Comparison of ENCODE assay signal across 11 cellular contexts in the genomic region with DNA sequence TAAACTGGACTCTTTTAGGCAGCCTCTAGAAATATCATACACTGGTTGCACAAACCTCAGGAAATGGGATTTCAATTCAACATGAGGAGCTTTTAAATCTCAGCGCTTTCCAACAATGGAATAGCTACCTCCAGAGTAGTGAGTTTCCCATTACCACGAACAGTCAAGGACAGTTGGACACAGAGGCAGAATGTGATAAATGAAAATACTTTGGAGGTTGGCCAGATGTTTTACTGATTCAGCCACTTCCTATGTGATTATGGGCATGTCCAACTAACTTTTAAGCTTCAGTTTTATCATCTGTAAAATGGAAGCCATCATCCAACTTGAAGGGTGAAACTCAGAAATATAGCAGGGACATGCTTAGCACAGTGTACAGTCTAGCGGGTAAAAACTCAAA. TPM values are rescaled to one million over a fixed set of nuclear protein-coding genes. Genes with fewer than 3 reads are reported as not detected.
DNase-seq lines count a peak whose midpoint lies in the region; ATAC-seq and TF ChIP-seq lines count a peak whose summit lies in the region.
"Had no signal": no experiment of that assay in that cellular context is flagged by ENCODE, and none has a peak within 500 bp of the region (broad histone marks: within the 10 kb centered on the region; RNA-seq: fewer than 3 reads in every experiment).

No MANE protein-coding gene starts in this region.

- peaks cover 70% of the 10 kb centered on the region for H3K4me1 Mint-ChIP-seq in activated CD8-positive, alpha-beta memory T cell treated with anti-CD3 and anti-CD28 coated beads, Interleukin-2, amount 10 ng/mL, durations not matched to agents 7 days and 5 days
- peaks cover 42 to 70% of the 10 kb centered on the region in 2 donors for H3K4me1 Mint-ChIP-seq in effector memory CD8-positive, alpha-beta T cell (ENCODE audit: low read depth in 2 of 2)
- peaks cover 33% of the 10 kb centered on the region for H3K4me1 Mint-ChIP-seq in osteocyte (ENCODE audit: unreplicated experiment)

- no peaks in the 10 kb centered on the region for H3K27me3 Mint-ChIP-seq in activated CD8-positive, alpha-beta memory T cell treated with anti-CD3 and anti-CD28 coated beads, Interleukin-2, amount 10 ng/mL, durations not matched to agents 7 days and 5 days
- no peaks in the 10 kb centered on the region for H3K27me3 Mint-ChIP-seq in effector memory CD8-positive, alpha-beta T cell
- no peaks in the 10 kb centered on the region for H3K27me3 Mint-ChIP-seq in osteocyte (ENCODE audit: unreplicated experiment)
- H3K27me3 Mint-ChIP-seq: stimulated activated naive CD8-positive, alpha-beta T cell treated with anti-CD3 and anti-CD28 coated beads, Interleukin-15, amount 100 ng/mL, for 72 hours had no signal

- no peak for DNase-seq in activated CD8-positive, alpha-beta memory T cell treated with anti-CD3 and anti-CD28 coated beads, Interleukin-2, amount 10 ng/mL, durations not matched to agents 7 days and 5 days
- no peak for DNase-seq in activated CD8-positive, alpha-beta memory T cell treated with anti-CD3 and anti-CD28 coated beads, Interleukin-2, amount 50 U/mL, for 4 hours
- DNase-seq in PC-9 = no peak
- no peak for DNase-seq in effector memory CD8-positive, alpha-beta T cell
- DNase-seq in osteocyte (ENCODE audit: extremely low spot score, unreplicated experiment) = no peak
- DNase-seq in NCI-H510A treated with DMSO at 0.1 percent for 48 hours (lab: John Stamatoyannopoulos, UW) = no peak
- no peak for DNase-seq in occipital lobe (lab: John Stamatoyannopoulos, UW)
- DNase-seq in D341Med (ENCODE audit: low spot score) = no peak
- DNase-seq: amygdala; NCI-H2081 treated with DMSO at 0.1 percent for 48 hours; stimulated activated naive CD8-positive, alpha-beta T cell treated with anti-CD3 and anti-CD28 coated beads, Interleukin-15, amount 100 ng/mL, for 72 hours had no signal

- peaks cover 14% of the 10 kb centered on the region; the same call in 1 of the 2 replicates for H3F3A ChIP-seq in PC-9 (ENCODE audit: insufficient read depth, low read depth)

- H3K36me3 Mint-ChIP-seq in activated CD8-positive, alpha-beta memory T cell treated with anti-CD3 and anti-CD28 coated beads, Interleukin-2, amount 10 ng/mL, durations not matched to agents 7 days and 5 days = peaks cover 33% of the 10 kb centered on the region
- H3K36me3 Mint-ChIP-seq in effector memory CD8-positive, alpha-beta T cell (ENCODE audit: insufficient read depth) = peaks cover 45% of the 10 kb centered on the region
- peaks cover 21% of the 10 kb centered on the region for H3K36me3 Mint-ChIP-seq in osteocyte (ENCODE audit: unreplicated experiment)

- CTCF ChIA-PET in activated CD8-positive, alpha-beta memory T cell treated with anti-CD3 and anti-CD28 coated beads, Interleukin-2, amount 10 ng/mL, durations not matched to agents 7 days and 5 days (lab: Charles Lee) = no interaction called here
- CTCF ChIA-PET in PC-9 (lab: Charles Lee) = no interaction called here

- no peak overlapping the region for H3K4me3 ChIP-seq in PC-9

- POLR2A ChIA-PET in PC-9 (lab: Charles Lee; ENCODE audit: unreplicated experiment) = interaction anchor here (0.6 to 0.8 kb wide), 2 partner anchors 141 to 357 kb away, joined by 3 to 7 read pairs; no protein-coding TSS in a partner anchor

- H3K27me3 ChIP-seq in PC-9 (ENCODE audit: insufficient read depth, low read depth) = no peaks in the 10 kb centered on the region

- peaks cover 65% of the 10 kb centered on the region for H3K79me2 ChIP-seq in PC-9 (ENCODE audit: low read depth)

- H3K9me3 Mint-ChIP-seq in activated CD8-positive, alpha-beta memory T cell treated with anti-CD3 and anti-CD28 coated beads, Interleukin-2, amount 10 ng/mL, durations not matched to agents 7 days and 5 days (ENCODE audit: low read depth) = no peaks in the 10 kb centered on the region
- H3K9me3 Mint-ChIP-seq in effector memory CD8-positive, alpha-beta T cell = no peaks in the 10 kb centered on the region
- no peaks in the 10 kb centered on the region for H3K9me3 Mint-ChIP-seq in osteocyte (ENCODE audit: unreplicated experiment)
- H3K9me3 Mint-ChIP-seq: stimulated activated naive CD8-positive, alpha-beta T cell treated with anti-CD3 and anti-CD28 coated beads, Interleukin-15, amount 100 ng/mL, for 72 hours had no signal

- BruUV-seq in PC-9 (replicated peaks; lab: Mats Ljungman, UMichigan) = no TSS peak

- no peak for ATAC-seq in activated CD8-positive, alpha-beta memory T cell treated with anti-CD3 and anti-CD28 coated beads, Interleukin-2, amount 10 ng/mL, durations not matched to agents 7 days and 5 days
- no peak for ATAC-seq in effector memory CD8-positive, alpha-beta T cell (replicated peaks)
- ATAC-seq: stimulated activated naive CD8-positive, alpha-beta T cell treated with anti-CD3 and anti-CD28 coated beads, Interleukin-15, amount 100 ng/mL, for 72 hours had no signal

- no peaks in the 10 kb centered on the region for H3K9me3 ChIP-seq in PC-9 (ENCODE audit: insufficient read depth, low read depth)

- peaks cover 7% of the 10 kb centered on the region; the same call in 1 of the 2 replicates for H4K20me1 ChIP-seq in PC-9 (ENCODE audit: insufficient read depth)

- peak overlapping the region; percentile 91 for H3K4me3 Mint-ChIP-seq in activated CD8-positive, alpha-beta memory T cell treated with anti-CD3 and anti-CD28 coated beads, Interleukin-2, amount 10 ng/mL, durations not matched to agents 7 days and 5 days
- H3K4me3 Mint-ChIP-seq in effector memory CD8-positive, alpha-beta T cell = peak overlapping the region in 1 of 2 donors; percentile 92
- peak overlapping the region; percentile 93 for H3K4me3 Mint-ChIP-seq in osteocyte (ENCODE audit: unreplicated experiment)

- no peak overlapping the region for H3K27ac ChIP-seq in PC-9

- intact Hi-C loops in PC-9 (cut with micrococcal nuclease; ENCODE audit: unreplicated experiment) = loop anchor here (5.0 kb wide), 1 partner anchor 76 kb away; no protein-coding TSS in a partner anchor

- TF ChIP-seq CTCF in PC-9 (conservative IDR thresholded peaks at IDR 0.05) = no peak
- TF ChIP-seq CTCF in osteocyte (IDR thresholded peaks at IDR 0.05) = no peak

- no peaks in the 10 kb centered on the region for H3K9me2 ChIP-seq in PC-9 (ENCODE audit: insufficient read depth)

- peak overlapping the region; percentile 74 for H3K27ac Mint-ChIP-seq in activated CD8-positive, alpha-beta memory T cell treated with anti-CD3 and anti-CD28 coated beads, Interleukin-2, amount 10 ng/mL, durations not matched to agents 7 days and 5 days
- peak overlapping the region; percentile 62 to 97 for H3K27ac Mint-ChIP-seq in effector memory CD8-positive, alpha-beta T cell
- peak overlapping the region; percentile 44 for H3K27ac Mint-ChIP-seq in osteocyte (ENCODE audit: unreplicated experiment)

- H2AFZ ChIP-seq in PC-9 = no peak overlapping the region

- H3K4me1 ChIP-seq in PC-9 (replicated peaks; ENCODE audit: insufficient read depth) = peaks cover 26% of the 10 kb centered on the region

- H3K4me2 ChIP-seq in PC-9 = 0 out of 2 replicates have a peak overlapping the region, but pooled peaks have one; percentile 99

- H3K36me3 ChIP-seq in PC-9 (ENCODE audit: low read depth) = peaks cover 5% of the 10 kb centered on the region; the same call in 1 of the 2 replicates

RNA-seq across cellular contexts. Expression of gene FBXW2, which starts 2.1 kb away (rescaled TPM):
- 10 to 100 TPM; 82.2 to 88.3 TPM for total RNA-seq in activated CD8-positive, alpha-beta memory T cell treated with anti-CD3 and anti-CD28 coated beads, Interleukin-2, amount 10 ng/mL, durations not matched to agents 7 days and 5 days
- total RNA-seq in PC-9 (2021) (69.6 and 77.7 TPM in 2 replicates), osteocyte (84.7 and 86.8 TPM in 2 replicates), occipital lobe (48.2 TPM)

RNA-seq across cellular contexts. Expression of gene PSMD5, which starts 51.6 kb away (rescaled TPM):
- 10 to 100 TPM; 53.6 to 58.9 TPM for total RNA-seq in activated CD8-positive, alpha-beta memory T cell treated with anti-CD3 and anti-CD28 coated beads, Interleukin-2, amount 10 ng/mL, durations not matched to agents 7 days and 5 days
- 86.4 and 96.2 TPM in 2 replicates for total RNA-seq in PC-9 (2021)
- 53.3 and 69.5 TPM in 2 replicates for total RNA-seq in osteocyte
- total RNA-seq in occipital lobe = 30.4 TPM
